In genomic region chr20:61839223-61839911, GRCh38 we compare ENCODE assay signal across 2 cellular contexts.
TF ChIP-seq lines count a peak whose summit lies in the region.

No MANE protein-coding gene starts in this region.

TF ChIP-seq in HEK293, 187 proteins besides CTCF, POLR2A, EP300 and RAD21:
- TF ChIP-seq ZSCAN5A (tag by site-specific recombination; IDR thresholded peaks at IDR 0.05) (peak; percentile 5; the same call in 1 of the 2 replicates), ZNF629 (tag by site-specific recombination; IDR thresholded peaks at IDR 0.05) (no peak), ZNF48 (tag by site-specific recombination; IDR thresholded peaks at IDR 0.05) (0 out of 2 replicates have a peak, but pooled peaks have one; percentile 42), KLF8 (tag by site-specific recombination; IDR thresholded peaks at IDR 0.05) (no peak), ZSCAN4 (tag by site-specific recombination; IDR thresholded peaks at IDR 0.05) (peak; percentile 45), ZFHX2 (tag by site-specific recombination; conservative IDR thresholded peaks at IDR 0.05) (no peak), ZNF239 (tag by site-specific recombination; IDR thresholded peaks at IDR 0.05) (0 out of 2 replicates have a peak, but pooled peaks have one; percentile 78), ZBTB11 (tag by site-specific recombination; conservative IDR thresholded peaks at IDR 0.05; ENCODE audit: low read depth) (no peak), ZBTB6 (tag by site-specific recombination; IDR thresholded peaks at IDR 0.05) (no peak), ZNF514 (tag by site-specific recombination; IDR thresholded peaks at IDR 0.05) (peak; percentile 39; the same call in 1 of the 2 replicates), ZNF311 (tag by site-specific recombination; IDR thresholded peaks at IDR 0.05; ENCODE audit: borderline replicate concordance) (peak; percentile 71; the same call in 1 of the 2 replicates), SETDB1 (IDR thresholded peaks at IDR 0.05; ENCODE audit: insufficient read length, low read length) (no peak), ZNF670 (tag by site-specific recombination; IDR thresholded peaks at IDR 0.05; ENCODE audit: low read depth) (0 out of 2 replicates have a peak, but pooled peaks have one; percentile 25), ZBTB26 (tag by site-specific recombination; optimal IDR thresholded peaks at IDR 0.05) (peak; percentile 16), ZIC2 (tag by site-specific recombination; IDR thresholded peaks at IDR 0.05) (peak; percentile 23; the same call in 1 of the 2 replicates), ZNF174 (tag by site-specific recombination; IDR thresholded peaks at IDR 0.05) (no peak)

TF ChIP-seq in GM12878, 131 proteins besides CTCF, POLR2A, EP300 and RAD21:
- peak; percentile 6 for TF ChIP-seq E4F1 (IDR thresholded peaks at IDR 0.05; ENCODE audit: borderline replicate concordance, partially characterized antibody)
- TF ChIP-seq BACH1 (IDR thresholded peaks at IDR 0.05; ENCODE audit: borderline replicate concordance) = no peak
- TF ChIP-seq FOXK2 (IDR thresholded peaks at IDR 0.05) = 0 out of 2 replicates have a peak, but pooled peaks have one; percentile 8
- no peak for TF ChIP-seq HCFC1 (IDR thresholded peaks at IDR 0.05; ENCODE audit: low read length)
